ENCODE assay signal across 21 cellular contexts in the genomic region with DNA sequence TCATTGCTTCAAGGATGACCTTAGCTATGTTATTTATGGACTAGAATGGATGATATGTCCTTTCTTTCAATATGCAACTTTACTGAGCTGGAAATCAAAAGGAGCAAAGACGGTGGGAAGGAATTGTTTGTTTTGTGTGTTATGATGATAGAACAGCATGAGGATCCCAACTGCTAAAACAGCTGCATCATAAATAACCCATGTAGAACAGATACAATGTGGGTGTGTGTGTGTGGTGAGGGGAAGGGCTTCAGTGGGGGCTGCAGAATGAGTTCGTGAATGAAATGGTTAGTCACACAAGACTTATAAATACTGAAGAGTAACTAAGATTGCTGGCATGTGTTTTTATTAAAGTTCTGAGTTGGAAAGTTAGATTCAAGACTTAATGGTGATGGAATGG.
"Had no signal": no experiment of that assay in that cellular context is flagged by ENCODE, and none has a peak within 500 bp of the region (broad histone marks: within the 10 kb centered on the region; RNA-seq: fewer than 3 reads in every experiment).

No MANE protein-coding gene starts in this region.

- H3K4me1 ChIP-seq: colonic mucosa, uterus had no signal

- H3K27me3 ChIP-seq: brain microvascular endothelial cell, colonic mucosa, heart right ventricle, transverse colon, uterus had no signal

- H3K27ac ChIP-seq: brain microvascular endothelial cell, colonic mucosa, heart right ventricle, VCaP had no signal

- H3K9me3 ChIP-seq: colonic mucosa, heart right ventricle, transverse colon, uterus had no signal

- DNase-seq: activated CD4-positive, alpha-beta T cell treated with anti-CD3 and anti-CD28 coated beads for 1 hour; activated CD8-positive, alpha-beta memory T cell treated with anti-CD3 and anti-CD28 coated beads for 24 hours; activated CD8-positive, alpha-beta memory T cell treated with anti-CD3 and anti-CD28 coated beads, Interleukin-2, amount 50 U/mL, for 48 hours; activated gamma-delta T cell; brain microvascular endothelial cell; central memory CD4-positive, alpha-beta T cell; colonic mucosa; heart right ventricle; kidney glomerular epithelial cell; left ventricle myocardium superior; natural killer cell; posterior cingulate gyrus; retina; stimulated activated naive CD8-positive, alpha-beta T cell treated with anti-CD3 and anti-CD28 coated beads, Interleukin-15, Interleukin-2, amounts not matched to agents 100 U/mL and 50 U/mL, for 24 hours; substantia nigra; T-helper 17 cell; transverse colon; uterus had no signal

- H3K27ac Mint-ChIP-seq: activated naive CD8-positive, alpha-beta T cell; memory B cell; natural killer cell; T-helper 17 cell had no signal

- H3K4me1 Mint-ChIP-seq: natural killer cell, T-helper 17 cell had no signal

- H3K9me3 Mint-ChIP-seq: memory B cell had no signal

- H3K36me3 Mint-ChIP-seq: activated naive CD8-positive, alpha-beta T cell; memory B cell; natural killer cell had no signal

- H3K36me3 ChIP-seq: brain microvascular endothelial cell, colonic mucosa, heart right ventricle, transverse colon, uterus had no signal

- ATAC-seq: heart right ventricle; left ventricle myocardium superior; natural killer cell; stimulated activated naive CD8-positive, alpha-beta T cell treated with anti-CD3 and anti-CD28 coated beads, Interleukin-15, Interleukin-2, amounts not matched to agents 100 U/mL and 50 U/mL, for 24 hours; T-helper 17 cell had no signal

- H3K4me3 Mint-ChIP-seq: activated naive CD8-positive, alpha-beta T cell; memory B cell; natural killer cell; T-helper 17 cell had no signal

- H3K4me3 ChIP-seq: colonic mucosa, heart right ventricle, transverse colon, uterus had no signal
